Comparison of ENCODE assay signal across 11 cellular contexts in the genomic region with DNA sequence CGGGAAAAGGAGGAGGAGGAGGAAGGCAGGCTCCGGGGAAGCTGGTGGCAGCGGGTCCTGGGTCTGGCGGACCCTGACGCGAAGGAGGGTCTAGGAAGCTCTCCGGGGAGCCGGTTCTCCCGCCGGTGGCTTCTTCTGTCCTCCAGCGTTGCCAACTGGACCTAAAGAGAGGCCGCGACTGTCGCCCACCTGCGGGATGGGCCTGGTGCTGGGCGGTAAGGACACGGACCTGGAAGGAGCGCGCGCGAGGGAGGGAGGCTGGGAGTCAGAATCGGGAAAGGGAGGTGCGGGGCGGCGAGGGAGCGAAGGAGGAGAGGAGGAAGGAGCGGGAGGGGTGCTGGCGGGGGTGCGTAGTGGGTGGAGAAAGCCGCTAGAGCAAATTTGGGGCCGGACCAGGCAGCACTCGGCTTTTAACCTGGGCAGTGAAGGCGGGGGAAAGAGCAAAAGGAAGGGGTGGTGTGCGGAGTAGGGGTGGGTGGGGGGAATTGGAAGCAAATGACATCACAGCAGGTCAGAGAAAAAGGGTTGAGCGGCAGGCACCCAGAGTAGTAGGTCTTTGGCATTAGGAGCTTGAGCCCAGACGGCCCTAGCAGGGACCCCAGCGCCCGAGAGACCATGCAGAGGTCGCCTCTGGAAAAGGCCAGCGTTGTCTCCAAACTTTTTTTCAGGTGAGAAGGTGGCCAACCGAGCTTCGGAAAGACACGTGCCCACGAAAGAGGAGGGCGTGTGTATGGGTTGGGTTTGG. TPM values are rescaled to one million over a fixed set of nuclear protein-coding genes. Genes with fewer than 3 reads are reported as not detected.
A peak's percentile ranks its signal among the peaks of the same experiment; 100 is the strongest.
DNase-seq lines count a peak whose midpoint lies in the region; ATAC-seq and TF ChIP-seq lines count a peak whose summit lies in the region.
"Had no signal": no experiment of that assay in that cellular context is flagged by ENCODE, and none has a peak within 500 bp of the region (broad histone marks: within the 10 kb centered on the region; RNA-seq: fewer than 3 reads in every experiment).

Gene CFTR (plus strand): TSS at position 546 of the 745 bp plus-strand sequence. CDS start 70 bp downstream, at position 616.

- TF ChIP-seq CTCF in Peyer's patch (IDR thresholded peaks at IDR 0.05): no peak
- TF ChIP-seq CTCF in esophagus squamous epithelium (IDR thresholded peaks at IDR 0.05): no peak
- no peak for TF ChIP-seq CTCF in thyroid gland (IDR thresholded peaks at IDR 0.05)

- 3 to 12% methylated on average over 43 of the region's 45 CpGs for WGBS in esophagus squamous epithelium, 2 donors
- WGBS in thyroid gland, 2 donors: 2% methylated on average over 34 to 45 of the region's 45 CpGs

- H3K4me1 ChIP-seq in Peyer's patch (peaks cover 0 to 4% (median 0%) of the 10 kb centered on the region in 4 donors), esophagus squamous epithelium (peaks cover 0 to 15% (median 4%) of the 10 kb centered on the region in 3 donors), thyroid gland (peaks cover 6 to 13% of the 10 kb centered on the region in 2 donors)

- H3K27ac ChIP-seq in Peyer's patch (peak within 1 kb of the TSS in 3 of 4 donors; percentile 47 to 86 (median 67)), esophagus squamous epithelium (peak within 1 kb of the TSS in 3 of 4 donors; percentile 8 to 20 (median 9)), thyroid gland (no peak within 1 kb of the TSS)
- H3K27ac ChIP-seq: HL-60 had no signal

- H3K4me3 ChIP-seq in Peyer's patch: peak within 1 kb of the TSS in 3 of 4 donors; percentile 29 to 59 (median 56)
- H3K4me3 ChIP-seq in esophagus squamous epithelium: peak within 1 kb of the TSS; percentile 33 to 65 (median 51)
- H3K4me3 ChIP-seq in thyroid gland (replicated peaks in 1 of 3): peak within 1 kb of the TSS in 2 of 3 donors; percentile 20 to 50

- H3K27me3 ChIP-seq in Peyer's patch (no peaks in the 10 kb centered on the region), esophagus squamous epithelium (peaks cover 0 to 34% (median 0%) of the 10 kb centered on the region in 4 donors), thyroid gland (no peaks in the 10 kb centered on the region)

- H3K9me3 ChIP-seq in Peyer's patch (no peaks in the 10 kb centered on the region), esophagus squamous epithelium (no peaks in the 10 kb centered on the region), thyroid gland (no peaks in the 10 kb centered on the region)

- intact Hi-C loops in esophagus squamous epithelium (cut with DNase I) (no loop called here), thyroid gland (cut with DNase I) (no loop called here)

- peak in 2 of 3 donors; percentile 60 to 71 for DNase-seq in Peyer's patch
- no peak for DNase-seq in esophagus squamous epithelium (lab: John Stamatoyannopoulos, UW)
- DNase-seq in mesenteric fat pad (ENCODE audit: low spot score): peak; percentile 84
- peak; percentile 24 to 37 for DNase-seq in thyroid gland
- DNase-seq in T1000 (lab: John Stamatoyannopoulos, UW): no peak
- no peak for DNase-seq in HuH-7 (ENCODE audit: low spot score)
- DNase-seq in NCI-H446 treated with DMSO at 0.1 percent for 48 hours (lab: John Stamatoyannopoulos, UW): no peak
- DNase-seq: activated B cell treated with CpG ODN at 0.5 μM for 24 hours had no signal

- no peak for TF ChIP-seq POLR2A in Peyer's patch (IDR thresholded peaks at IDR 0.05)
- TF ChIP-seq POLR2A in esophagus squamous epithelium (IDR thresholded peaks at IDR 0.05): no peak
- TF ChIP-seq POLR2A in thyroid gland (IDR thresholded peaks at IDR 0.05): no peak

- ATAC-seq in HG03432 (IDR thresholded peaks at IDR 0.05; ENCODE audit: unreplicated experiment): no peak

- H3K36me3 ChIP-seq in Peyer's patch (no peaks in the 10 kb centered on the region), esophagus squamous epithelium (no peaks in the 10 kb centered on the region), thyroid gland (no peaks in the 10 kb centered on the region)

RNA-seq across cellular contexts. Expression of gene CFTR, which starts in this region (rescaled TPM):
- total RNA-seq in Peyer's patch (10 to 100 TPM; 36.4 to 72.7 (median 49.7) TPM), esophagus squamous epithelium (1 to 10 TPM in 1 of 4 donors, under 1 TPM in 2, not detected in 1; 0.38 to 2.1 (median 0.99) TPM), mesenteric fat pad (0.22 TPM), thyroid gland (not detected)
- total RNA-seq: activated B cell treated with CpG ODN at 0.5 μM for 24 hours, mononuclear cell had no signal

Comparison
In these comparisons a context has a peak if more than half of its experiments do, and no peak if none do; other contexts are left out.
1. RNA of gene CFTR (total RNA-seq): 36.4 to 72.7 TPM in Peyer's patch; 0.38 to 2.1 TPM in esophagus squamous epithelium, 0.22 TPM in mesenteric fat pad (single experiment) and not detected in thyroid gland; every median in the first group is over 10 times any median in the second.
2. Peak in DNase-seq in mesenteric fat pad; RNA of the gene not detected or under 1 TPM.
3. Peak in DNase-seq and H3K4me3 ChIP-seq in thyroid gland; RNA of the gene not detected or under 1 TPM.
4. DNase-seq: peak in Peyer's patch (2 of 3); none in esophagus squamous epithelium (single experiment), T1000 (single experiment), HuH-7 (single experiment) and NCI-H446 treated with DMSO at 0.1 percent for 48 hours (single experiment).
5. H3K27ac ChIP-seq: peak in Peyer's patch (3 of 4) and esophagus squamous epithelium (3 of 4); none in thyroid gland (0 of 3).
6. Peak in every context shown above with its lines, with median percentiles within 50 percentile points of each other: H3K4me3 ChIP-seq.